In genomic region chr1:160900683-160901082, GRCh38 we compare ENCODE assay signal across 2 cellular contexts.
TF ChIP-seq lines count a peak whose summit lies in the region.

No MANE protein-coding gene starts in this region.

TF ChIP-seq in HEK293, 187 proteins besides CTCF, POLR2A, EP300 and RAD21:
- TF ChIP-seq ZNF580 (tag by site-specific recombination; IDR thresholded peaks at IDR 0.05) (0 out of 2 replicates have a peak, but pooled peaks have one; percentile 39), ZNF146 (tag by site-specific recombination; IDR thresholded peaks at IDR 0.05) (peak; percentile 55)

TF ChIP-seq in K562, 482 proteins besides CTCF, POLR2A, EP300 and RAD21:
- TF ChIP-seq BCOR (IDR thresholded peaks at IDR 0.05) (0 out of 2 replicates have a peak, but pooled peaks have one; percentile 10), RBM25 (IDR thresholded peaks at IDR 0.05; ENCODE audit: low read depth, low read length, severe bottlenecking) (peak; percentile 56), ZNF146 (CRISPR knock-in tag; IDR thresholded peaks at IDR 0.05; ENCODE audit: unreplicated experiment) (peak; percentile 93)
